Comparison of ENCODE assay signal across 18 cellular contexts in the genomic region with DNA sequence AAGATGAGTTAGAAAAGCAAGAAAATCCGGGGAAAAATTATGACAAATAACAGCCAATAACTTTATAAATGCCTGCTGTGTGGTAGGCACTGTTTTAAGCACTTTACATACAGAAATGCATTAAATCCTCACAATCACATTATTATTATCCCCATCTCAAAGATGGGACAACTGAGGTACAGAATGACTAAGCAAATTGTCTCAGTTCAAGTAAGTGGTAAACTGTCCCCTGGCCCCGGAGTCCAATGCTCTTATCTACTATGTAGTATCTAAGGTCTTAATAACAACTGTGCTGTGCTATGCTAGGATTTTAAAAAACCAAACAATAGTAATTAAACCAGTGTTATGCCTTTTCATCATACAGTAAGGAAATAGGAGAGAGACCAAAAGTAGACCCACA.
DNase-seq lines count a peak whose midpoint lies in the region; ATAC-seq, FAIRE-seq and TF ChIP-seq lines count a peak whose summit lies in the region.
"Had no signal": no experiment of that assay in that cellular context is flagged by ENCODE, and none has a peak within 500 bp of the region (broad histone marks: within the 10 kb centered on the region; RNA-seq: fewer than 3 reads in every experiment).

No MANE protein-coding gene starts in this region.

- CTCF ChIA-PET in A549 (lab: Yijun Ruan, JAX), result interaction anchor here (1.0 kb wide), 1 partner anchor 124 kb away, joined by 3 read pairs; no protein-coding TSS in a partner anchor
- CTCF ChIA-PET in Panc1 (lab: Charles Lee), result no interaction called here

- no peak for FAIRE-seq in A549 (lab: Jason Lieb, UNC)
- FAIRE-seq: A204.1, G401.6, GM12892, GM19239, H1 had no signal

- TF ChIP-seq EP300 in A549 (IDR thresholded peaks at IDR 0.05), result no peak

- H3K27me3 ChIP-seq in ACC112 (ENCODE audit: insufficient read depth, low read length) (no peaks in the 10 kb centered on the region), Panc1 (ENCODE audit: control insufficient read depth, insufficient read depth, low read length) (no peaks in the 10 kb centered on the region)

- DNase-seq in A549 (ENCODE audit: low read depth in 1 of 2, low spot score in 1 of 2), result no peak
- no peak for DNase-seq in Panc1 (ENCODE audit: low read depth, low spot score)
- DNase-seq in inferior parietal cortex (ENCODE audit: extremely low spot score), result no peak
- DNase-seq in SIG-M5 (lab: John Stamatoyannopoulos, UW), result no peak
- no peak for DNase-seq in 8988T
- DNase-seq: C1 segment of cervical spinal cord; Calu3; CD4-positive, alpha-beta memory T cell; DMS153; DND-41; HCEC 1CT had no signal

- BruUV-seq in Panc1 (replicated peaks; lab: Mats Ljungman, UMichigan), result no TSS peak

- H3K4me3 ChIP-seq in A549 (no peak overlapping the region), ACC112 (ENCODE audit: low read depth, low read length) (no peak overlapping the region), Panc1 (ENCODE audit: low read depth in 2 of 2, low read length in 2 of 2) (no peak overlapping the region)
- H3K4me3 ChIP-seq: GM23248 had no signal

- H3K9me3 ChIP-seq in A549, result no peaks in the 10 kb centered on the region
- H3K9me3 ChIP-seq in Panc1 (ENCODE audit: control insufficient read depth, insufficient read depth, low read depth, low read length), result no peaks in the 10 kb centered on the region

- H2AFZ ChIP-seq in ACC112 (ENCODE audit: low read length, unreplicated experiment), result peak overlapping the region; percentile 13
- H2AFZ ChIP-seq: GM23248 had no signal

- no peak overlapping the region for H3K27ac ChIP-seq in A549
- H3K27ac ChIP-seq in ACC112 (ENCODE audit: low read depth, low read length), result no peak overlapping the region
- H3K27ac ChIP-seq in Panc1 (ENCODE audit: low read length), result peak overlapping the region; percentile 52; the same call in 1 of the 2 replicates
- H3K27ac ChIP-seq: GM23248 had no signal

- WGBS in A549 (ENCODE audit: missing lambda C conversion rate), result 84% methylated on average over 2 of the region's 2 CpGs

- H3K36me3 ChIP-seq in ACC112 (ENCODE audit: insufficient read depth, low read length), result no peaks in the 10 kb centered on the region
- H3K36me3 ChIP-seq in Panc1 (ENCODE audit: control insufficient read depth, insufficient read depth, low read length), result no peaks in the 10 kb centered on the region

- in situ Hi-C loops in Panc1 (cut with HindIII; ENCODE audit: low pct_unique_long_range_greater_than_20kb, low sequenced_read_pairs), result no loop called here

- no peak overlapping the region for H3K4me2 ChIP-seq in A549

- peaks cover 11% of the 10 kb centered on the region; the same call in 2 of the 3 replicates for H3K4me1 ChIP-seq in A549
- H3K4me1 ChIP-seq in ACC112 (ENCODE audit: control insufficient read depth, insufficient read depth, low read length, unreplicated experiment), result peaks cover 13% of the 10 kb centered on the region
- peaks cover 16% of the 10 kb centered on the region for H3K4me1 ChIP-seq in Panc1 (ENCODE audit: control insufficient read depth, insufficient read depth, low read length)

- POLR2A ChIA-PET in A549 (lab: Yijun Ruan, JAX) (no interaction called here), Panc1 (lab: Charles Lee) (no interaction called here)

- intact Hi-C loops in Panc1 (cut with micrococcal nuclease; ENCODE audit: unreplicated experiment), result no loop called here

- ATAC-seq in A549 (no peak), Panc1 (no peak)

- TF ChIP-seq CTCF in A549 (IDR thresholded peaks at IDR 0.05) (no peak), Panc1 (IDR thresholded peaks at IDR 0.05) (no peak)

- no peak for TF ChIP-seq POLR2A in A549 (IDR thresholded peaks at IDR 0.05; ENCODE audit: low read length)

- TF ChIP-seq RAD21 in A549 (conservative IDR thresholded peaks at IDR 0.05 in 1 of 2, IDR thresholded peaks at IDR 0.05 in 1 of 2), result no peak

- H3K79me2 ChIP-seq in ACC112 (ENCODE audit: control insufficient read depth, insufficient read depth, low read length, unreplicated experiment), result no peaks in the 10 kb centered on the region

TF ChIP-seq in A549, 52 proteins besides CTCF, POLR2A, EP300 and RAD21:
- TF ChIP-seq, protein P1, sequence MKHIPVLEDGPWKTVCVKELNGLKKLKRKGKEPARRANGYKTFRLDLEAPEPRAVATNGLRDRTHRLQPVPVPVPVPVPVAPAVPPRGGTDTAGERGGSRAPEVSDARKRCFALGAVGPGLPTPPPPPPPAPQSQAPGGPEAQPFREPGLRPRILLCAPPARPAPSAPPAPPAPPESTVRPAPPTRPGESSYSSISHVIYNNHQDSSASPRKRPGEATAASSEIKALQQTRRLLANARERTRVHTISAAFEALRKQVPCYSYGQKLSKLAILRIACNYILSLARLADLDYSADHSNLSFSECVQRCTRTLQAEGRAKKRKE (CRISPR knock-in tag; IDR thresholded peaks at IDR 0.05; ENCODE audit: low read depth), result no peak
- TF ChIP-seq NFE2L2 (conservative IDR thresholded peaks at IDR 0.05; ENCODE audit: low read length), result peak; percentile 29; the same call in 1 of the 2 replicates
- TF ChIP-seq RFX5 (IDR thresholded peaks at IDR 0.05), result no peak
- TF ChIP-seq SMC3 (IDR thresholded peaks at IDR 0.05), result no peak
